8 cellular contexts compared by ENCODE assay signal in genomic region chr19:5719961-5720790, GRCh38. TPM values are rescaled to one million over a fixed set of nuclear protein-coding genes. Genes with fewer than 3 reads are reported as not detected.
DNase-seq lines count a peak whose midpoint lies in the region; ATAC-seq and TF ChIP-seq lines count a peak whose summit lies in the region.

A gene with protein sequence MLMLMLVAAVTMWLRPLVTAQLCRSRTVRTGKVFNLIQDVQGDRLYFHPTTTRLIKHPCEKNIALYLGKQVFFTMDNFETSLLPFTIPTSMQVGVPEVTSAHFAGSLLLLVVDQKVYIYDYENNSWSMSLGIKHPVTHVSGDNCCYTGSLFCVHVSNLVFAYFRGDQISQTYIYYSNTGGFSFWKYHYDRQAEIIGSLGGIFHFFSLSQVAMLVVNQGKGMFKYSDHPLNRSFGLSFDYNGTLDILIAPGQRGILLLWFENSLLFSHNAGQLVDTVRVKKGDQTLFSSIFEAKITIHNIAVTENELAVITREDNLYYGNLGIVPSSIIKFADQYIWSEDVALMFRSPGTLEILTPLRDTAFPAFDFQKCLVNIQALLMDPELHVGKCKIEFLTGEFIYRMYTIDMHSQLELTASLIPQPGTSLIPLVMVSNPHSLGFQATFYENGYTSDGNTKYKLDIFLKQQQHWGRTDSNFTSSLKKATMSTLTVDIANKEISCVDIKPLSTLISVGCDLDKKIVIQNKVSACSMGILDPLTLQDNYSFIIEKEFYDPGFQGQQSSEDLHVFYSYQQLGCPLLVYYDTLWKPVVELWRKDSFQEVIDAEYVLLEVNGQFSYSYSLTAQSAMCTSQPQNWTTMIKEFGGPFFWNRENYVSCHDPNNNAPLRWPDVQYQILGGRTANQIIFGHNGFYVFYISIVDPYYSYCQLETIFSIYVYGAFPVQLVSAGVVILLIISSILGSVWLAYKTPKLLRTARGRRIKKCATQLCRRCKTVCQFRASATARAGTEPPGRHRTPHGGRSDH (plus strand): TSS chr19:5720637. CDS start chr19:5720738, 101 bp downstream.
A gene with protein sequence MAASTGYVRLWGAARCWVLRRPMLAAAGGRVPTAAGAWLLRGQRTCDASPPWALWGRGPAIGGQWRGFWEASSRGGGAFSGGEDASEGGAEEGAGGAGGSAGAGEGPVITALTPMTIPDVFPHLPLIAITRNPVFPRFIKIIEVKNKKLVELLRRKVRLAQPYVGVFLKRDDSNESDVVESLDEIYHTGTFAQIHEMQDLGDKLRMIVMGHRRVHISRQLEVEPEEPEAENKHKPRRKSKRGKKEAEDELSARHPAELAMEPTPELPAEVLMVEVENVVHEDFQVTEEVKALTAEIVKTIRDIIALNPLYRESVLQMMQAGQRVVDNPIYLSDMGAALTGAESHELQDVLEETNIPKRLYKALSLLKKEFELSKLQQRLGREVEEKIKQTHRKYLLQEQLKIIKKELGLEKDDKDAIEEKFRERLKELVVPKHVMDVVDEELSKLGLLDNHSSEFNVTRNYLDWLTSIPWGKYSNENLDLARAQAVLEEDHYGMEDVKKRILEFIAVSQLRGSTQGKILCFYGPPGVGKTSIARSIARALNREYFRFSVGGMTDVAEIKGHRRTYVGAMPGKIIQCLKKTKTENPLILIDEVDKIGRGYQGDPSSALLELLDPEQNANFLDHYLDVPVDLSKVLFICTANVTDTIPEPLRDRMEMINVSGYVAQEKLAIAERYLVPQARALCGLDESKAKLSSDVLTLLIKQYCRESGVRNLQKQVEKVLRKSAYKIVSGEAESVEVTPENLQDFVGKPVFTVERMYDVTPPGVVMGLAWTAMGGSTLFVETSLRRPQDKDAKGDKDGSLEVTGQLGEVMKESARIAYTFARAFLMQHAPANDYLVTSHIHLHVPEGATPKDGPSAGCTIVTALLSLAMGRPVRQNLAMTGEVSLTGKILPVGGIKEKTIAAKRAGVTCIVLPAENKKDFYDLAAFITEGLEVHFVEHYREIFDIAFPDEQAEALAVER (minus strand): TSS chr19:5720146. CDS start chr19:5720132, 14 bp downstream.

- H4K20me1 ChIP-seq in DOHH2 (ENCODE audit: control insufficient read depth, insufficient read depth, low read depth, low read length) (peaks cover 9% of the 10 kb centered on the region; the same call in 1 of the 2 replicates), KMS-11 (ENCODE audit: insufficient read depth) (0 out of 2 replicates have a peak, but pooled peaks cover 5% of the 10 kb centered on the region)

- H3K27me3 ChIP-seq in DOHH2 (ENCODE audit: control insufficient read depth, low read length): no peaks in the 10 kb centered on the region
- no peaks in the 10 kb centered on the region for H3K27me3 ChIP-seq in KMS-11 (ENCODE audit: insufficient read depth, low read depth)
- no peaks in the 10 kb centered on the region for H3K27me3 ChIP-seq in Panc1 (ENCODE audit: control insufficient read depth, insufficient read depth, low read length)
- no peaks in the 10 kb centered on the region for H3K27me3 ChIP-seq in esophagus squamous epithelium

- H3K4me1 ChIP-seq in DOHH2 (ENCODE audit: control insufficient read depth, low read length): peaks cover 24% of the 10 kb centered on the region
- H3K4me1 ChIP-seq in KMS-11 (ENCODE audit: low read depth, poor library complexity, severe bottlenecking): peaks cover 20% of the 10 kb centered on the region
- peaks cover 8% of the 10 kb centered on the region; the same call in 1 of the 2 replicates for H3K4me1 ChIP-seq in Panc1 (ENCODE audit: control insufficient read depth, insufficient read depth, low read length)
- H3K4me1 ChIP-seq in esophagus squamous epithelium: peaks cover 16 to 45% (median 16%) of the 10 kb centered on the region in 3 donors

- TF ChIP-seq CTCF in DOHH2 (IDR thresholded peaks at IDR 0.05; ENCODE audit: low read depth, low read length, poor library complexity, severe bottlenecking) (peak; percentile 89), KMS-11 (conservative IDR thresholded peaks at IDR 0.05; ENCODE audit: low read depth, low read length) (peak; percentile 32; the same call in 1 of the 2 replicates), Panc1 (IDR thresholded peaks at IDR 0.05) (peak; percentile 90), esophagus squamous epithelium (IDR thresholded peaks at IDR 0.05) (peak; percentile 91 to 98 (median 96))

- DNase-seq in Panc1 (ENCODE audit: low read depth, low spot score) (peak; percentile 87), activated T-helper 1 cell treated with Interleukin-2 at 50 U/mL for 16 hours (ENCODE audit: low read depth) (peak; percentile 97), esophagus squamous epithelium (lab: John Stamatoyannopoulos, UW) (peak; percentile 93), myocyte (ENCODE audit: low read depth) (peak; percentile 99)
- DNase-seq in stimulated activated CD8-positive, alpha-beta memory T cell treated with anti-CD3 and anti-CD28 coated beads, Interleukin-7, amount 100 ng/mL, for 48 hours (ENCODE audit: extremely low read depth in 1 of 2, low read depth in 1 of 2): peak; percentile 96

- peaks cover 46% of the 10 kb centered on the region for H3K79me2 ChIP-seq in DOHH2 (ENCODE audit: control insufficient read depth, low read length)
- peaks cover 44% of the 10 kb centered on the region for H3K79me2 ChIP-seq in KMS-11 (ENCODE audit: insufficient read depth, low read depth)

- POLR2A ChIA-PET in Panc1 (lab: Charles Lee): interaction anchor here (0.6 to 0.7 kb wide), 5 partner anchors 22 to 636 kb away, joined by 3 to 12 read pairs (median 5); no protein-coding TSS in a partner anchor

- intact Hi-C loops in Panc1 (cut with micrococcal nuclease; ENCODE audit: unreplicated experiment): no loop called here
- intact Hi-C loops in esophagus squamous epithelium (cut with DNase I): loop anchor here (2.0 kb wide), 1 partner anchor 29 kb away; the partner anchor contains the start of gene RPL36

- BruUV-seq in Panc1 (replicated peaks; lab: Mats Ljungman, UMichigan): no TSS peak

- H3K9ac ChIP-seq in KMS-11: peak within 1 kb of the TSS; percentile 96

- no peaks in the 10 kb centered on the region for H3F3A ChIP-seq in DOHH2 (ENCODE audit: control insufficient read depth, insufficient read depth)

- H3K9me3 ChIP-seq in DOHH2 (ENCODE audit: control insufficient read depth, insufficient read depth, low read length): no peaks in the 10 kb centered on the region
- H3K9me3 ChIP-seq in Panc1 (ENCODE audit: control insufficient read depth, insufficient read depth, low read depth, low read length): no peaks in the 10 kb centered on the region
- H3K9me3 ChIP-seq in esophagus squamous epithelium: no peaks in the 10 kb centered on the region

- WGBS in esophagus squamous epithelium, 2 donors: 0 to 1% methylated on average over 9 to 10 of the region's 90 CpGs

- H2AFZ ChIP-seq in KMS-11 (ENCODE audit: low read depth): peak within 1 kb of the TSS; percentile 52

- peaks cover 39% of the 10 kb centered on the region for H3K36me3 ChIP-seq in DOHH2 (ENCODE audit: control insufficient read depth, low read length)
- no peaks in the 10 kb centered on the region for H3K36me3 ChIP-seq in KMS-11 (ENCODE audit: insufficient read depth)
- H3K36me3 ChIP-seq in Panc1 (ENCODE audit: control insufficient read depth, insufficient read depth, low read length): peaks cover 3% of the 10 kb centered on the region; the same call in 1 of the 2 replicates
- H3K36me3 ChIP-seq in esophagus squamous epithelium: peaks cover 0 to 12% (median 0%) of the 10 kb centered on the region in 3 donors

- peak within 1 kb of the TSS; percentile 84 for H3K27ac ChIP-seq in DOHH2 (ENCODE audit: low read depth, low read length)
- peak within 1 kb of the TSS; percentile 90 for H3K27ac ChIP-seq in KMS-11
- H3K27ac ChIP-seq in Panc1 (ENCODE audit: low read length): peak within 1 kb of the TSS; percentile 96
- H3K27ac ChIP-seq in esophagus squamous epithelium: peak within 1 kb of the TSS; percentile 91 to 95 (median 93)

- H3K4me3 ChIP-seq in DOHH2 (ENCODE audit: low read length): peak within 1 kb of the TSS; percentile 73
- H3K4me3 ChIP-seq in KMS-11 (IDR thresholded peaks at IDR 0.05; ENCODE audit: insufficient read depth, low read depth, low read length): no peak within 1 kb of the TSS
- H3K4me3 ChIP-seq in Panc1 (ENCODE audit: low read depth in 2 of 2, low read length in 2 of 2): peak within 1 kb of the TSS; percentile 96 to 98
- peak within 1 kb of the TSS; percentile 85 to 97 (median 92) for H3K4me3 ChIP-seq in esophagus squamous epithelium

- peak within 1 kb of the TSS; percentile 69 for H3K4me2 ChIP-seq in DOHH2 (ENCODE audit: low read length)
- H3K4me2 ChIP-seq in KMS-11: peak within 1 kb of the TSS; percentile 91

- CTCF ChIA-PET in Panc1 (lab: Charles Lee): interaction anchor here (0.6 to 0.7 kb wide), 2 partner anchors 9 to 882 kb away, joined by 3 to 7 read pairs; no protein-coding TSS in a partner anchor

- in situ Hi-C loops in Panc1 (cut with HindIII; ENCODE audit: low pct_unique_long_range_greater_than_20kb, low sequenced_read_pairs): no loop called here

- TF ChIP-seq POLR2A in esophagus squamous epithelium (IDR thresholded peaks at IDR 0.05): peak in 3 of 4 donors; percentile 28 to 76 (median 73)

- no peaks in the 10 kb centered on the region for H3K9me2 ChIP-seq in DOHH2 (replicated peaks; ENCODE audit: control insufficient read depth, low read length)

- peak; percentile 80 for ATAC-seq in GM21737 (IDR thresholded peaks at IDR 0.05; ENCODE audit: unreplicated experiment)
- peak; percentile 97 for ATAC-seq in Panc1

RNA-seq across cellular contexts. Expression of the first gene that starts in this region (rescaled TPM):
- total RNA-seq in Panc1 (2021; ENCODE audit: unreplicated experiment): 0.08 TPM
- polyA plus RNA-seq in Panc1 (2012; ENCODE audit: insufficient read length): not detected
- under 1 TPM in 1 of 4 donors, not detected in 3; 0.19 TPM for total RNA-seq in esophagus squamous epithelium
- not detected in 2 replicates for total RNA-seq in myocyte
- not detected for polyA plus RNA-seq in myocyte (2012)

RNA-seq across cellular contexts. Expression of the second gene that starts in this region (rescaled TPM):
- total RNA-seq in Panc1 (2021; ENCODE audit: unreplicated experiment) (93.0 TPM), esophagus squamous epithelium (10 to 100 TPM; 38.0 to 68.5 (median 51.2) TPM), myocyte (70.9 and 100 TPM in 2 replicates)
- 250 TPM for polyA plus RNA-seq in Panc1 (2012; ENCODE audit: insufficient read length)
- polyA plus RNA-seq in myocyte (2012): 127 TPM

Comparison
In these comparisons a context has a peak if more than half of its experiments do, and no peak if none do; other contexts are left out.
1. CTCF ChIP-seq: peak in every context shown above with its lines; median percentile 96 in esophagus squamous epithelium; 90 in Panc1; 89 in DOHH2; 32 in KMS-11.